Comparison of ENCODE assay signal across 11 cellular contexts in genomic region chr3:171802601-171802956, GRCh38. TPM values are rescaled to one million over a fixed set of nuclear protein-coding genes. Genes with fewer than 3 reads are reported as not detected.
A peak's percentile ranks its signal among the peaks of the same experiment; 100 is the strongest.
DNase-seq lines count a peak whose midpoint lies in the region; ATAC-seq, FAIRE-seq and TF ChIP-seq lines count a peak whose summit lies in the region.
"Had no signal": no experiment of that assay in that cellular context is flagged by ENCODE, and none has a peak within 500 bp of the region (broad histone marks: within the 10 kb centered on the region; RNA-seq: fewer than 3 reads in every experiment).

No MANE protein-coding gene starts in this region.

- H3K27me3 ChIP-seq in IMR-90 (ENCODE audit: control insufficient read depth, insufficient read depth, low read length) (no peaks in the 10 kb centered on the region), foreskin keratinocyte (no peaks in the 10 kb centered on the region), suprapubic skin (no peaks in the 10 kb centered on the region), SK-N-SH (ENCODE audit: insufficient read depth) (no peaks in the 10 kb centered on the region)
- H3K27me3 ChIP-seq in naive thymus-derived CD4-positive, alpha-beta T cell (ENCODE audit: control insufficient read depth in 2 of 2, insufficient read depth in 2 of 2, low read length in 2 of 2): no peaks in the 10 kb centered on the region

- intact Hi-C loops in IMR-90 (cut with micrococcal nuclease): no loop called here
- intact Hi-C loops in naive thymus-derived CD4-positive, alpha-beta T cell (cut with micrococcal nuclease): no loop called here

- in situ Hi-C loops in IMR-90 (cut with MboI; ENCODE audit: low sequenced_read_pairs): no loop called here

- H2BK120ac ChIP-seq in IMR-90 (ENCODE audit: low read depth, low read length): peak overlapping the region; percentile 15; the same call in 1 of the 2 replicates

- peaks cover 20% of the 10 kb centered on the region for H3K79me2 ChIP-seq in SK-N-SH (ENCODE audit: insufficient read depth)

- H2BK20ac ChIP-seq in IMR-90 (ENCODE audit: low read depth, low read length): peak overlapping the region; percentile 55

- H3K4me2 ChIP-seq in IMR-90 (ENCODE audit: low read depth, low read length): no peak overlapping the region
- no peak overlapping the region for H3K4me2 ChIP-seq in SK-N-SH

- no peaks in the 10 kb centered on the region for H3K9me3 ChIP-seq in IMR-90 (ENCODE audit: control insufficient read depth, insufficient read depth, low read length)
- no peaks in the 10 kb centered on the region for H3K9me3 ChIP-seq in suprapubic skin
- H3K9me3 ChIP-seq in naive thymus-derived CD4-positive, alpha-beta T cell (ENCODE audit: control insufficient read depth in 2 of 3, low read length in 3 of 3): no peaks in the 10 kb centered on the region
- no peaks in the 10 kb centered on the region for H3K9me3 ChIP-seq in SK-N-SH

- CTCF ChIA-PET in IMR-90 (lab: Yijun Ruan, JAX) (interaction anchor here (1.3 kb wide), 1 partner anchor 11 kb away, joined by 3 read pairs; no protein-coding TSS in a partner anchor), SK-N-SH (lab: Yijun Ruan, JAX) (interaction anchor here (1.3 to 1.5 kb wide), 2 partner anchors 21 to 30 kb away, joined by 3 to 4 read pairs; no protein-coding TSS in a partner anchor)
- CTCF ChIA-PET in naive thymus-derived CD4-positive, alpha-beta T cell (lab: Charles Lee): no interaction called here

- H3K4me1 Mint-ChIP-seq in naive thymus-derived CD4-positive, alpha-beta T cell: no peaks in the 10 kb centered on the region

- no peak overlapping the region for H3K4me3 Mint-ChIP-seq in naive thymus-derived CD4-positive, alpha-beta T cell
- H3K4me3 Mint-ChIP-seq: activated T-cell treated with anti-CD3 and anti-CD28 coated beads, Interleukin-2, amount 50 U/mL, for 4 hours; CD4-positive, CD25-positive, alpha-beta regulatory T cell had no signal

- H4K20me1 ChIP-seq in IMR-90 (ENCODE audit: insufficient read depth, low read length): no peaks in the 10 kb centered on the region; the same call in 1 of the 2 replicates
- no peaks in the 10 kb centered on the region for H4K20me1 ChIP-seq in SK-N-SH (ENCODE audit: insufficient read depth)

- ATAC-seq in IMR-90 (ENCODE audit: low read depth) (no peak), foreskin keratinocyte (no peak)
- ATAC-seq in naive thymus-derived CD4-positive, alpha-beta T cell: no peak

- H2BK15ac ChIP-seq in IMR-90 (ENCODE audit: low read depth, low read length): no peak overlapping the region

- H3K79me1 ChIP-seq in IMR-90 (ENCODE audit: low read depth in 1 of 2, low read length in 2 of 2): peaks cover 23 to 50% of the 10 kb centered on the region in 2 experiments

- H3K36me3 ChIP-seq in IMR-90 (ENCODE audit: control insufficient read depth, insufficient read depth, low read length): no peaks in the 10 kb centered on the region; the same call in 1 of the 2 replicates
- no peaks in the 10 kb centered on the region for H3K36me3 ChIP-seq in suprapubic skin
- H3K36me3 ChIP-seq in naive thymus-derived CD4-positive, alpha-beta T cell (ENCODE audit: control insufficient read depth in 2 of 3, insufficient read depth in 3 of 3, low read length in 3 of 3): no peaks in the 10 kb centered on the region
- H3K36me3 ChIP-seq in SK-N-SH (replicated peaks in 1 of 2; ENCODE audit: control insufficient read depth in 1 of 2, insufficient read depth in 2 of 2, low read length in 1 of 2): no peaks in the 10 kb centered on the region

- H3K9me3 Mint-ChIP-seq in naive thymus-derived CD4-positive, alpha-beta T cell: no peaks in the 10 kb centered on the region
- H3K9me3 Mint-ChIP-seq: activated T-cell treated with anti-CD3 and anti-CD28 coated beads, Interleukin-2, amount 50 U/mL, for 4 hours had no signal

- H2AFZ ChIP-seq in IMR-90 (replicated peaks; ENCODE audit: low read length, poor library complexity): no peak overlapping the region
- no peak overlapping the region for H2AFZ ChIP-seq in SK-N-SH (ENCODE audit: low read depth)

- H3K14ac ChIP-seq in IMR-90 (replicated peaks; ENCODE audit: low read depth, low read length): 0 out of 2 replicates have a peak overlapping the region, but pooled peaks have one; percentile 64

- H3K27ac Mint-ChIP-seq in naive thymus-derived CD4-positive, alpha-beta T cell: no peak overlapping the region
- H3K27ac Mint-ChIP-seq: CD4-positive, CD25-positive, alpha-beta regulatory T cell had no signal

- H3K4ac ChIP-seq in IMR-90 (ENCODE audit: low read depth, low read length): peak overlapping the region; percentile 32; the same call in 1 of the 2 replicates

- H2AK5ac ChIP-seq in IMR-90 (ENCODE audit: low read depth, low read length): peak overlapping the region; percentile 25; the same call in 1 of the 2 replicates

- H3K9ac ChIP-seq in IMR-90 (ENCODE audit: low read depth, low read length) (no peak overlapping the region), SK-N-SH (no peak overlapping the region; the same call in 1 of the 2 replicates)

- POLR2A ChIA-PET in IMR-90 (lab: Charles Lee; ENCODE audit: unreplicated experiment): no interaction called here
- POLR2A ChIA-PET in naive thymus-derived CD4-positive, alpha-beta T cell (lab: Charles Lee): no interaction called here
- POLR2A ChIA-PET in SK-N-SH (lab: Yijun Ruan, JAX): no interaction called here

- H3K18ac ChIP-seq in IMR-90 (ENCODE audit: low read depth, low read length): peak overlapping the region; percentile 89; the same call in 1 of the 2 replicates

- no peaks in the 10 kb centered on the region for H3K9me2 ChIP-seq in SK-N-SH

- H3K27ac ChIP-seq in IMR-90 (ENCODE audit: insufficient read depth, low read length): no peak overlapping the region
- H3K27ac ChIP-seq in foreskin keratinocyte: peak overlapping the region; percentile 93
- peak overlapping the region; percentile 37 for H3K27ac ChIP-seq in suprapubic skin
- no peak overlapping the region for H3K27ac ChIP-seq in naive thymus-derived CD4-positive, alpha-beta T cell (ENCODE audit: low read depth, low read length)
- H3K27ac ChIP-seq in SK-N-SH (ENCODE audit: low read depth in 2 of 2, low read length in 1 of 2): peak overlapping the region in 1 of 2 experiments; percentile 76; a peak in 2 of 4 replicates

- 90% methylated on average over 2 of the region's 3 CpGs; no CpG with 5 or more reads in 1 of the 2 experiments for WGBS in IMR-90 (ENCODE audit: extremely low coverage in 2 of 2, insufficient read length in 1 of 2), 2 experiments
- 64% methylated on average over 3 of the region's 3 CpGs for WGBS in suprapubic skin
- 83% methylated on average over 3 of the region's 3 CpGs for WGBS in SK-N-SH (ENCODE audit: low lambda C conversion rate)

- no peak overlapping the region for H3K23ac ChIP-seq in IMR-90 (ENCODE audit: low read depth, low read length)

- no peak overlapping the region for H4K8ac ChIP-seq in IMR-90 (ENCODE audit: low read depth in 2 of 2, low read length in 2 of 2)

- no peak overlapping the region for H2AK9ac ChIP-seq in IMR-90 (replicated peaks; ENCODE audit: low read depth, low read length, poor library complexity)

- no peak overlapping the region for H3K56ac ChIP-seq in IMR-90 (ENCODE audit: extremely low read depth, insufficient read depth, low read length)

- H3K27me3 Mint-ChIP-seq in naive thymus-derived CD4-positive, alpha-beta T cell: peaks cover 3 to 21% (median 7%) of the 10 kb centered on the region in 5 donors
- H3K27me3 Mint-ChIP-seq: CD4-positive, CD25-positive, alpha-beta regulatory T cell had no signal

- peaks cover 10% of the 10 kb centered on the region for H3F3A ChIP-seq in SK-N-SH (replicated peaks; ENCODE audit: insufficient read depth)

- 0 out of 2 replicates have a peak overlapping the region, but pooled peaks have one; percentile 5 for H4K91ac ChIP-seq in IMR-90 (ENCODE audit: insufficient read depth, low read depth, low read length)

- TF ChIP-seq CTCF in IMR-90 (conservative IDR thresholded peaks at IDR 0.05; ENCODE audit: low read depth, low read length) (no peak), foreskin keratinocyte (conservative IDR thresholded peaks at IDR 0.05) (no peak), suprapubic skin (IDR thresholded peaks at IDR 0.05) (no peak), SK-N-SH (IDR thresholded peaks at IDR 0.05) (no peak)

- H3K4me3 ChIP-seq in IMR-90 (ENCODE audit: insufficient read depth, low read depth, low read length) (no peak overlapping the region), suprapubic skin (no peak overlapping the region), SK-N-SH (ENCODE audit: low read depth in 2 of 2, low read length in 1 of 2) (no peak overlapping the region)
- no peak overlapping the region for H3K4me3 ChIP-seq in naive thymus-derived CD4-positive, alpha-beta T cell (ENCODE audit: low read length)

- H3K9me1 ChIP-seq in IMR-90 (ENCODE audit: insufficient read depth, low read length): peaks cover 9% of the 10 kb centered on the region

- H3K4me1 ChIP-seq in IMR-90 (ENCODE audit: control insufficient read depth, insufficient read depth, low read length) (peaks cover 26% of the 10 kb centered on the region), foreskin keratinocyte (peaks cover 32% of the 10 kb centered on the region), suprapubic skin (peaks cover 61% of the 10 kb centered on the region), SK-N-SH (ENCODE audit: control insufficient read depth in 1 of 2, insufficient read depth in 2 of 2, low read depth in 1 of 2, low read length in 1 of 2) (peaks cover 0 to 22% of the 10 kb centered on the region in 2 experiments; a peak in 1 of 4 replicates)
- H3K4me1 ChIP-seq in naive thymus-derived CD4-positive, alpha-beta T cell (ENCODE audit: control insufficient read depth in 2 of 2, insufficient read depth in 2 of 2, low read length in 2 of 2): no peaks in the 10 kb centered on the region

- no TSS peak for BruUV-seq in IMR-90 (replicated peaks; lab: Mats Ljungman, UMichigan)

- peak; percentile 45 for FAIRE-seq in GM19239 (lab: Jason Lieb, UNC)

- no peak overlapping the region for H2BK5ac ChIP-seq in IMR-90 (ENCODE audit: low read depth, low read length, poor library complexity, severe bottlenecking)

- TF ChIP-seq RAD21 in IMR-90 (IDR thresholded peaks at IDR 0.05; ENCODE audit: low read length): no peak
- no peak for TF ChIP-seq RAD21 in SK-N-SH (IDR thresholded peaks at IDR 0.05; ENCODE audit: low read length)

- dilution Hi-C loops in IMR-90 (cut with HindIII; ENCODE audit: low sequenced_read_pairs, unreplicated experiment): no loop called here

- DNase-seq in GM19239 (ENCODE audit: insufficient read length, low spot score) (no peak), IMR-90 (no peak), foreskin keratinocyte (no peak), suprapubic skin (ENCODE audit: low spot score in 2 of 2) (no peak), SK-N-SH (no peak), NCI-H1105 (lab: John Stamatoyannopoulos, UW) (no peak)
- no peak for DNase-seq in naive thymus-derived CD4-positive, alpha-beta T cell
- no peak for DNase-seq in stimulated activated CD4-positive, alpha-beta T cell treated with anti-CD3 and anti-CD28 coated beads, Interleukin-2, amount 100 ng/mL, for 48 hours
- DNase-seq: activated T-cell treated with anti-CD3 and anti-CD28 coated beads, Interleukin-2, amount 50 U/mL, for 4 hours; CD4-positive, CD25-positive, alpha-beta regulatory T cell; NCI-H524 had no signal

- TF ChIP-seq POLR2A in IMR-90 (IDR thresholded peaks at IDR 0.05; ENCODE audit: low read depth, low read length) (no peak), suprapubic skin (IDR thresholded peaks at IDR 0.05) (no peak)

- H4K5ac ChIP-seq in IMR-90 (ENCODE audit: low read depth, low read length): no peak overlapping the region

- TF ChIP-seq EP300 in suprapubic skin (IDR thresholded peaks at IDR 0.05) (no peak), SK-N-SH (IDR thresholded peaks at IDR 0.05; ENCODE audit: borderline replicate concordance in 1 of 2, low read depth in 1 of 2, low read length in 1 of 2) (no peak)

- H3K36me3 Mint-ChIP-seq in naive thymus-derived CD4-positive, alpha-beta T cell: no peaks in the 10 kb centered on the region
- H3K36me3 Mint-ChIP-seq: CD4-positive, CD25-positive, alpha-beta regulatory T cell had no signal

RNA-seq across cellular contexts. Expression of gene PLD1, which starts 7.7 kb away (rescaled TPM):
- total RNA-seq in IMR-90 (2012; rRNA removed) (9.2 and 9.7 TPM in 2 replicates), foreskin keratinocyte (6.1 and 7.7 TPM in 2 replicates), suprapubic skin (10 to 100 TPM; 49.0 to 66.0 (median 55.1) TPM)
- polyA plus RNA-seq in IMR-90 (2012; rRNA removed) (2.6 and 3.3 TPM in 2 replicates), foreskin keratinocyte (2.1 and 2.7 TPM in 2 replicates), SK-N-SH (2012; rRNA removed) (6.2 and 7.9 TPM in 2 replicates)
- polyA plus RNA-seq in IMR-90 (2012; cell fraction: cytosol; rRNA removed): 1.3 and 1.5 TPM in 2 replicates
- polyA plus RNA-seq in IMR-90 (2012; cell fraction: nucleus; rRNA removed; ENCODE audit: low replicate concordance): 2.7 and 23.1 TPM in 2 replicates
- 10 to 100 TPM in 1 of 5 experiments, 1 to 10 TPM in 2, under 1 TPM in 2; 0.36 to 12.9 (median 1.4) TPM for total RNA-seq in naive thymus-derived CD4-positive, alpha-beta T cell
- not detected for polyA plus RNA-seq in naive thymus-derived CD4-positive, alpha-beta T cell
- polyA plus RNA-seq in SK-N-SH (2012; cell fraction: cytosol; rRNA removed): 5.5 and 5.8 TPM in 2 replicates
- polyA plus RNA-seq in SK-N-SH (2012; cell fraction: nucleus; rRNA removed): 11.4 and 26.4 TPM in 2 replicates

RNA-seq across cellular contexts. Expression of gene TMEM212, which starts 40.6 kb away (rescaled TPM):
- not detected in 2 replicates for total RNA-seq in IMR-90 (2012; rRNA removed)
- polyA plus RNA-seq in IMR-90 (2012; rRNA removed): not detected in 2 replicates
- polyA plus RNA-seq in IMR-90 (2012; cell fraction: cytosol; rRNA removed): not detected in 2 replicates
- not detected in 2 replicates for polyA plus RNA-seq in IMR-90 (2012; cell fraction: nucleus; rRNA removed; ENCODE audit: low replicate concordance)
- total RNA-seq in foreskin keratinocyte: not detected in 2 replicates
- polyA plus RNA-seq in foreskin keratinocyte: not detected in 2 replicates
- not detected for total RNA-seq in suprapubic skin
- total RNA-seq in naive thymus-derived CD4-positive, alpha-beta T cell: not detected
- not detected for polyA plus RNA-seq in naive thymus-derived CD4-positive, alpha-beta T cell
- polyA plus RNA-seq in SK-N-SH (2012; rRNA removed): not detected in 2 replicates
- polyA plus RNA-seq in SK-N-SH (2012; cell fraction: cytosol; rRNA removed): not detected in 2 replicates
- not detected in 2 replicates for polyA plus RNA-seq in SK-N-SH (2012; cell fraction: nucleus; rRNA removed)
- total RNA-seq: activated T-cell treated with anti-CD3 and anti-CD28 coated beads, Interleukin-2, amount 50 U/mL, for 4 hours; CD4-positive, CD25-positive, alpha-beta regulatory T cell had no signal
- polyA plus RNA-seq: CD4-positive, CD25-positive, alpha-beta regulatory T cell had no signal

Comparison
In these comparisons a context has a peak if more than half of its experiments do, and no peak if none do; other contexts are left out.
1. H3K27ac ChIP-seq: peak in foreskin keratinocyte (single experiment) and suprapubic skin (single experiment); none in IMR-90 (single experiment) and naive thymus-derived CD4-positive, alpha-beta T cell (single experiment).